ENCODE assay signal across 26 cellular contexts in the genomic region with DNA sequence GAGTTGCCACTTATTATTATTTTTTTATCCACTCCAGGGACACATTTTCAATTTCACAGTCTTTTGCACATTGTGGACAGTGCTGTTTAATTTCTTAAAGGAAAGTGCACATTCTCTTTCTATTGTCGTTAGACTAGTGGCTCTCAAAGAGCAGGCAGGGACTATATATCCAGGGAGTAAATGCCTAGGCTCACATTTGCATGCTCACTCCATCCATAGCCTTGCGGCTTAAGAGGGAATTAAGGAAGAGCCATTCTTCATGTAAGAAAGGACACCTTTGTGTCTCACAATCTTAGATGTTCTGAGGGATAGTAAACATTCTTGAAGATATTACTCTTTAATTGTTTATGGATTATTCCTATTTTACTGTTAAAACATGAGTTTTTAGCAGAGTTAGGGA.
"Had no signal": no experiment of that assay in that cellular context is flagged by ENCODE, and none has a peak within 500 bp of the region (broad histone marks: within the 10 kb centered on the region; RNA-seq: fewer than 3 reads in every experiment).

No MANE protein-coding gene starts in this region.

- FAIRE-seq: colon, small intestine had no signal

- H3K36me3 ChIP-seq: adrenal gland, lower lobe of right lung, right atrium auricular region, stomach, vagina, WERI-Rb-1 had no signal

- H3K27me3 ChIP-seq: adrenal gland, dorsolateral prefrontal cortex, foreskin keratinocyte, right atrium auricular region, stomach, vagina had no signal

- H3K4me1 Mint-ChIP-seq: stimulated activated effector memory CD8-positive, alpha-beta T cell treated with anti-CD3 and anti-CD28 coated beads, Interleukin-12 subunit alpha, Interleukin-12 subunit beta, amount 100 ng/mL, for 72 hours; T-helper 17 cell had no signal

- H3K27ac ChIP-seq: adrenal gland, dorsolateral prefrontal cortex, foreskin keratinocyte, lower lobe of right lung, vagina, WERI-Rb-1 had no signal

- H3K36me3 Mint-ChIP-seq: natural killer cell treated with Interleukin-12 subunit alpha and Interleukin-12 subunit beta and Interleukin-15 and Interleukin-18, amount 100 ng/mL, for 72 hours; stimulated activated effector memory CD8-positive, alpha-beta T cell treated with anti-CD3 and anti-CD28 coated beads, Interleukin-12 subunit alpha, Interleukin-12 subunit beta, amount 100 ng/mL, for 72 hours had no signal

- H3K27ac Mint-ChIP-seq: activated naive CD4-positive, alpha-beta T cell treated with anti-CD3 and anti-CD28 coated beads, Interleukin-2, amount 50 U/mL, for 72 hours; mesothelial cell of epicardium; natural killer cell treated with Interleukin-12 subunit alpha and Interleukin-12 subunit beta and Interleukin-15 and Interleukin-18, amount 100 ng/mL, for 72 hours; progenitor cell of endocrine pancreas; stimulated activated effector memory CD8-positive, alpha-beta T cell treated with anti-CD3 and anti-CD28 coated beads, Interleukin-12 subunit alpha, Interleukin-12 subunit beta, amount 100 ng/mL, for 72 hours; T-helper 17 cell had no signal

- H3K27me3 Mint-ChIP-seq: natural killer cell treated with Interleukin-12 subunit alpha and Interleukin-12 subunit beta and Interleukin-15 and Interleukin-18, amount 100 ng/mL, for 72 hours; progenitor cell of endocrine pancreas; T-helper 17 cell had no signal

- H3K4me3 ChIP-seq: adrenal gland, dorsolateral prefrontal cortex, lower lobe of right lung, right atrium auricular region, stomach, vagina had no signal

- ATAC-seq: activated naive CD4-positive, alpha-beta T cell treated with anti-CD3 and anti-CD28 coated beads, Interleukin-2, amount 50 U/mL, for 72 hours; foreskin keratinocyte; left colon; lower lobe of right lung; natural killer cell treated with Interleukin-12 subunit alpha and Interleukin-12 subunit beta and Interleukin-15 and Interleukin-18, amount 100 ng/mL, for 72 hours; stimulated activated effector memory CD8-positive, alpha-beta T cell treated with anti-CD3 and anti-CD28 coated beads, Interleukin-12 subunit alpha, Interleukin-12 subunit beta, amount 100 ng/mL, for 72 hours; T-helper 17 cell had no signal

- H3K9me3 ChIP-seq: adrenal gland, lower lobe of right lung, right atrium auricular region, stomach, vagina had no signal

- H3K4me3 Mint-ChIP-seq: mesothelial cell of epicardium; natural killer cell treated with Interleukin-12 subunit alpha and Interleukin-12 subunit beta and Interleukin-15 and Interleukin-18, amount 100 ng/mL, for 72 hours; stimulated activated effector memory CD8-positive, alpha-beta T cell treated with anti-CD3 and anti-CD28 coated beads, Interleukin-12 subunit alpha, Interleukin-12 subunit beta, amount 100 ng/mL, for 72 hours; T-helper 17 cell had no signal

- DNase-seq: activated CD4-positive, alpha-beta T cell treated with anti-CD3 and anti-CD28 coated beads, Interleukin-2, amount 50 U/mL, for 4 hours; activated gamma-delta T cell treated with Interleukin-2 at 50 U/mL for 16 hours; adrenal gland; central memory CD4-positive, alpha-beta T cell; dorsolateral prefrontal cortex; glutamatergic neuron; hypothalamus; islet precursor cell; left colon; lower lobe of right lung; nucleus accumbens; small intestine; stimulated activated CD4-positive, alpha-beta T cell treated with anti-CD3 and anti-CD28 coated beads, Interleukin-4, amount 100 ng/mL, for 24 hours; stomach; T-helper 17 cell; trophoblast cell; WERI-Rb-1 had no signal

- H3K4me1 ChIP-seq: lower lobe of right lung, vagina had no signal
